ENCODE assay signal across 22 cellular contexts in genomic region chr10:119358140-119358512, GRCh38.
DNase-seq lines count a peak whose midpoint lies in the region; ATAC-seq, FAIRE-seq and TF ChIP-seq lines count a peak whose summit lies in the region.
"Had no signal": no experiment of that assay in that cellular context is flagged by ENCODE, and none has a peak within 500 bp of the region (broad histone marks: within the 10 kb centered on the region; RNA-seq: fewer than 3 reads in every experiment).

No MANE protein-coding gene starts in this region.

- H3K79me2 ChIP-seq in GM12878 (ENCODE audit: control insufficient read depth, insufficient read depth, low read length) = no peaks in the 10 kb centered on the region
- no peaks in the 10 kb centered on the region for H3K79me2 ChIP-seq in Karpas-422 (ENCODE audit: low read length)

- TF ChIP-seq EP300 in GM12878 (IDR thresholded peaks at IDR 0.05; ENCODE audit: borderline replicate concordance in 1 of 2, control insufficient read depth in 1 of 2, low read depth in 2 of 2, low read length in 2 of 2) = no peak

- in situ Hi-C loops in GM12878 (cut with MboI) = no loop called here

- no peaks in the 10 kb centered on the region for H3K27me3 ChIP-seq in GM12878 (replicated peaks in 1 of 2; ENCODE audit: control insufficient read depth in 2 of 2, insufficient read depth in 2 of 2, low read length in 1 of 2)
- no peaks in the 10 kb centered on the region for H3K27me3 ChIP-seq in left ventricle myocardium inferior (ENCODE audit: low read depth)
- H3K27me3 ChIP-seq in stomach smooth muscle (ENCODE audit: control insufficient read depth in 1 of 2, insufficient read depth in 2 of 2, low read length in 2 of 2) = no peaks in the 10 kb centered on the region
- H3K27me3 ChIP-seq in Karpas-422 (ENCODE audit: low read length) = no peaks in the 10 kb centered on the region
- H3K27me3 ChIP-seq: SJCRH30 had no signal

- DNase-seq in GM12878 (ENCODE audit: low read depth, low spot score) = no peak
- no peak for DNase-seq in left ventricle myocardium inferior
- no peak for DNase-seq in naive B cell
- DNase-seq in stimulated activated CD4-positive, alpha-beta T cell treated with anti-CD3 and anti-CD28 coated beads, Interleukin-4, amount 100 ng/mL, for 4 hours = no peak
- no peak for DNase-seq in stimulated activated CD4-positive, alpha-beta T cell treated with anti-CD3 and anti-CD28 coated beads, Interleukin-15, amount 100 ng/mL, for 24 hours
- no peak for DNase-seq in Karpas-422
- DNase-seq: DMS 273 treated with DMSO at 0.1 percent for 48 hours, GF-D8, H9, IMR-90, Kasumi-1, NCI-H1105, NCI-H1694, NCI-H2107, NCI-H345, NCI-H526 treated with DMSO at 0.1 percent for 48 hours, OCI-M1, RPMI8226, SJCRH30 had no signal

- H2AFZ ChIP-seq in GM12878 (ENCODE audit: control insufficient read depth, low read depth, low read length) (no peak overlapping the region), Karpas-422 (ENCODE audit: low read length) (no peak overlapping the region)

- no peaks in the 10 kb centered on the region for H3K4me1 ChIP-seq in GM12878 (ENCODE audit: control insufficient read depth, insufficient read depth, low read length)
- peaks cover 62% of the 10 kb centered on the region for H3K4me1 ChIP-seq in left ventricle myocardium inferior
- peaks cover 25% of the 10 kb centered on the region for H3K4me1 ChIP-seq in stomach smooth muscle (ENCODE audit: control insufficient read depth, insufficient read depth, low read length)
- H3K4me1 ChIP-seq in Karpas-422 (ENCODE audit: low read length) = no peaks in the 10 kb centered on the region
- H3K4me1 ChIP-seq: SJCRH30 had no signal

- POLR2A ChIA-PET in GM12878 (lab: Charles Lee) = no interaction called here

- no peaks in the 10 kb centered on the region for H3K9me2 ChIP-seq in Karpas-422 (replicated peaks; ENCODE audit: insufficient read depth, low read length)

- peaks cover 6 to 13% (median 12%) of the 10 kb centered on the region in 7 donors for H3K9me3 Mint-ChIP-seq in naive B cell

- no peak overlapping the region for H3K4me2 ChIP-seq in GM12878 (ENCODE audit: control insufficient read depth, insufficient read depth)
- no peak overlapping the region for H3K4me2 ChIP-seq in Karpas-422 (ENCODE audit: low read depth, low read length, poor library complexity, severe bottlenecking)

- H3K4me3 ChIP-seq in GM12878 = no peak overlapping the region
- no peak overlapping the region for H3K4me3 ChIP-seq in left ventricle myocardium inferior
- peak overlapping the region in 1 of 2 donors; percentile 35 for H3K4me3 ChIP-seq in stomach smooth muscle (ENCODE audit: low read length in 2 of 2)
- H3K4me3 ChIP-seq in Karpas-422 (ENCODE audit: low read length) = no peak overlapping the region
- H3K4me3 ChIP-seq: SJCRH30 had no signal

- 50% methylated on average over 6 of the region's 6 CpGs for WGBS in GM12878 (ENCODE audit: insufficient coverage, insufficient replicate concordance, low lambda C conversion rate, missing lambda C conversion rate)

- H4K20me1 ChIP-seq in GM12878 (ENCODE audit: control insufficient read depth, insufficient read depth) (no peaks in the 10 kb centered on the region), Karpas-422 (ENCODE audit: insufficient read depth, low read depth, low read length) (no peaks in the 10 kb centered on the region)

- BruUV-seq in GM12878 (replicated peaks; lab: Mats Ljungman, UMichigan) = no TSS peak

- peak overlapping the region in 3 of 6 donors; percentile 38 to 80 (median 74) for H3K27ac Mint-ChIP-seq in naive B cell

- SMC1A ChIA-PET in GM12878 (lab: Charles Lee; ENCODE audit: uncharacterized antibody, unreplicated experiment) = no interaction called here

- peaks cover 15 to 23% of the 10 kb centered on the region in 2 donors for H3K36me3 Mint-ChIP-seq in naive B cell

- RAD21 ChIA-PET in GM12878 (lab: Charles Lee; ENCODE audit: unreplicated experiment) = no interaction called here

- TF ChIP-seq POLR2A in GM12878 (IDR thresholded peaks at IDR 0.05; ENCODE audit: low read depth, low read length) = 0 out of 2 replicates have a peak, but pooled peaks have one; percentile 10

- no peak for TF ChIP-seq RAD21 in GM12878 (IDR thresholded peaks at IDR 0.05; ENCODE audit: insufficient read depth, low read depth, low read length)

- ATAC-seq in GM12878 (no peak), naive B cell (ENCODE audit: low read depth in 2 of 2) (peak; percentile 45 to 60)

- H3K36me3 ChIP-seq in GM12878 (ENCODE audit: control insufficient read depth in 2 of 2, insufficient read depth in 2 of 2, low read length in 1 of 2) (no peaks in the 10 kb centered on the region; a peak in 1 of 4 replicates), left ventricle myocardium inferior (peaks cover 6% of the 10 kb centered on the region), stomach smooth muscle (ENCODE audit: control insufficient read depth in 2 of 2, insufficient read depth in 2 of 2, low read length in 2 of 2) (peaks cover 2% of the 10 kb centered on the region in 2 donors), Karpas-422 (ENCODE audit: insufficient read depth, low read length) (no peaks in the 10 kb centered on the region)
- H3K36me3 ChIP-seq: SJCRH30 had no signal

- no peak overlapping the region for H3K27ac ChIP-seq in GM12878 (ENCODE audit: control insufficient read depth, insufficient read depth)
- peak overlapping the region; percentile 91 for H3K27ac ChIP-seq in left ventricle myocardium inferior (replicated peaks)
- H3K27ac ChIP-seq in stomach smooth muscle (ENCODE audit: low read length) = peak overlapping the region; percentile 41
- no peak overlapping the region for H3K27ac ChIP-seq in Karpas-422 (ENCODE audit: low read length)
- H3K27ac ChIP-seq: C4-2B, SJCRH30 had no signal

- no peaks in the 10 kb centered on the region for H3K27me3 Mint-ChIP-seq in naive B cell

- no peak for FAIRE-seq in GM12878 (lab: Jason Lieb, UNC)
- FAIRE-seq: GM19239 had no signal

- peaks cover 2% of the 10 kb centered on the region; the same call in 2 of the 3 replicates for H3K9me3 ChIP-seq in GM12878 (replicated peaks; ENCODE audit: control insufficient read depth, insufficient read depth, low read length)
- peaks cover 8% of the 10 kb centered on the region for H3K9me3 ChIP-seq in left ventricle myocardium inferior (replicated peaks)
- H3K9me3 ChIP-seq in stomach smooth muscle (ENCODE audit: control insufficient read depth in 2 of 2, low read length in 2 of 2) = no peaks in the 10 kb centered on the region
- peaks cover 24% of the 10 kb centered on the region for H3K9me3 ChIP-seq in Karpas-422 (ENCODE audit: low read length)

- peaks cover 38 to 45% (median 38%) of the 10 kb centered on the region in 3 donors for H3K4me1 Mint-ChIP-seq in naive B cell
- H3K4me1 Mint-ChIP-seq: H9 had no signal

- CTCF ChIA-PET in GM12878 (lab: Yijun Ruan, JAX) = no interaction called here

- TF ChIP-seq CTCF in GM12878 (IDR thresholded peaks at IDR 0.05 in 2 of 3, conservative IDR thresholded peaks at IDR 0.05 in 1 of 3; ENCODE audit: control insufficient read depth in 2 of 3, extremely low read depth in 1 of 3, insufficient read depth in 1 of 3, low read depth in 3 of 3, low read length in 3 of 3) (no peak), left ventricle myocardium inferior (IDR thresholded peaks at IDR 0.05; ENCODE audit: borderline replicate concordance) (no peak)

- intact Hi-C loops in GM12878 (cut with micrococcal nuclease; ENCODE audit: unreplicated experiment) = no loop called here
- intact Hi-C loops in left ventricle myocardium inferior (cut with micrococcal nuclease) = no loop called here

- H3K9ac ChIP-seq in GM12878 (ENCODE audit: control insufficient read depth, insufficient read depth, low read length) (no peak overlapping the region), stomach smooth muscle (ENCODE audit: low read length in 2 of 2) (no peak overlapping the region), Karpas-422 (ENCODE audit: low read length) (no peak overlapping the region)

- peak overlapping the region in 2 of 8 donors; percentile 20 to 65 for H3K4me3 Mint-ChIP-seq in naive B cell
- H3K4me3 Mint-ChIP-seq: H9 had no signal

TF ChIP-seq in GM12878, 131 proteins besides CTCF, POLR2A, EP300 and RAD21 (continues in another document):
- TF ChIP-seq RUNX3 (IDR thresholded peaks at IDR 0.05; ENCODE audit: low read length) (no peak), MAX (IDR thresholded peaks at IDR 0.05; ENCODE audit: low read depth, low read length) (no peak), REST (IDR thresholded peaks at IDR 0.05; ENCODE audit: low read depth, low read length) (no peak), MTA2 (IDR thresholded peaks at IDR 0.05; ENCODE audit: low read depth) (no peak)

Comparison
In these comparisons a context has a peak if more than half of its experiments do, and no peak if none do; other contexts are left out.
1. H3K27ac ChIP-seq: peak in left ventricle myocardium inferior (single experiment) and stomach smooth muscle (single experiment); none in GM12878 (single experiment) and Karpas-422 (single experiment).